20 cellular contexts compared by ENCODE assay signal in genomic region chr18:21100678-21101077, GRCh38. TPM values are rescaled to one million over a fixed set of nuclear protein-coding genes. Genes with fewer than 3 reads are reported as not detected.
DNase-seq lines count a peak whose midpoint lies in the region; ATAC-seq, FAIRE-seq and TF ChIP-seq lines count a peak whose summit lies in the region.
"Had no signal": no experiment of that assay in that cellular context is flagged by ENCODE, and none has a peak within 500 bp of the region (broad histone marks: within the 10 kb centered on the region; RNA-seq: fewer than 3 reads in every experiment).

No MANE protein-coding gene starts in this region.

- peaks cover 24% of the 10 kb centered on the region; the same call in 1 of the 2 replicates for H3F3A ChIP-seq in SU-DHL-6 (ENCODE audit: insufficient read depth)

- 92% methylated on average over 2 of the region's 2 CpGs for WGBS in HepG2 (ENCODE audit: low lambda C conversion rate)

- TF ChIP-seq CTCF in natural killer cell (IDR thresholded peaks at IDR 0.05) (no peak), SU-DHL-6 (IDR thresholded peaks at IDR 0.05; ENCODE audit: insufficient read depth, low read length, poor library complexity, severe bottlenecking) (no peak), endothelial cell (IDR thresholded peaks at IDR 0.05; ENCODE audit: unreplicated experiment) (no peak), upper lobe of right lung (IDR thresholded peaks at IDR 0.05) (no peak), HepG2 (CRISPR knock-in tag; IDR thresholded peaks at IDR 0.05) (no peak)

- H3K9me3 Mint-ChIP-seq in natural killer cell (no peaks in the 10 kb centered on the region), endothelial cell (ENCODE audit: unreplicated experiment) (no peaks in the 10 kb centered on the region)
- no peaks in the 10 kb centered on the region for H3K9me3 Mint-ChIP-seq in natural killer cell treated with Interleukin-12 subunit alpha and Interleukin-12 subunit beta and Interleukin-15 and Interleukin-18, amount 100 ng/mL, for 72 hours
- H3K9me3 Mint-ChIP-seq in activated CD8-positive, alpha-beta T cell treated with anti-CD3 and anti-CD28 coated beads, Interleukin-2, amount 10 ng/mL, durations not matched to agents 7 days and 5 days (ENCODE audit: insufficient read depth): no peaks in the 10 kb centered on the region
- H3K9me3 Mint-ChIP-seq: HFFc6 had no signal

- intact Hi-C loops in natural killer cell (cut with micrococcal nuclease) (no loop called here), upper lobe of right lung (cut with DNase I) (loop anchor here (10.0 kb wide), 1 partner anchor 106 kb away; no protein-coding TSS in a partner anchor), posterior vena cava (cut with DNase I) (loop anchor here in 1 of 2 donors (10.0 kb wide), 1 partner anchor 46 kb away; no protein-coding TSS in a partner anchor), HepG2 (cut with micrococcal nuclease; ENCODE audit: unreplicated experiment) (loop anchor here (1.0 to 10.0 kb wide), 2 partner anchors 7 to 46 kb away; no protein-coding TSS in a partner anchor)

- CTCF ChIA-PET in activated CD8-positive, alpha-beta T cell treated with anti-CD3 and anti-CD28 coated beads, Interleukin-2, amount 10 ng/mL, durations not matched to agents 7 days and 5 days (lab: Charles Lee): no interaction called here
- CTCF ChIA-PET in HepG2 (lab: Yijun Ruan, JAX; ENCODE audit: low intra/inter-chr PET ratio, low total read pairs): no interaction called here

- POLR2A ChIA-PET in activated CD8-positive, alpha-beta T cell treated with anti-CD3 and anti-CD28 coated beads, Interleukin-2, amount 10 ng/mL, durations not matched to agents 7 days and 5 days (lab: Charles Lee): no interaction called here
- POLR2A ChIA-PET in HepG2 (lab: Yijun Ruan, JAX): no interaction called here

- no peak overlapping the region for H3K27ac ChIP-seq in SU-DHL-6 (ENCODE audit: low read depth, low read length)
- H3K27ac ChIP-seq in upper lobe of right lung: no peak overlapping the region
- no peak overlapping the region for H3K27ac ChIP-seq in HepG2 (ENCODE audit: extremely low read length, insufficient read depth, low read length)
- H3K27ac ChIP-seq: left lung had no signal

- in situ Hi-C loops in HepG2 (cut with HindIII; ENCODE audit: extremely low pct_ligation_motif_present, low pct_unique_long_range_greater_than_20kb): no loop called here

- H4K20me1 ChIP-seq in SU-DHL-6 (ENCODE audit: low read depth, low read length): peaks cover 64% of the 10 kb centered on the region
- H4K20me1 ChIP-seq in HepG2 (ENCODE audit: insufficient read depth, low read length): no peaks in the 10 kb centered on the region; the same call in 1 of the 2 replicates

- no peaks in the 10 kb centered on the region for H3K9me2 ChIP-seq in SU-DHL-6 (replicated peaks; ENCODE audit: insufficient read depth, low read length)

- H3K4me3 Mint-ChIP-seq in natural killer cell (peak overlapping the region; percentile 22), endothelial cell (ENCODE audit: unreplicated experiment) (no peak overlapping the region)
- no peak overlapping the region for H3K4me3 Mint-ChIP-seq in natural killer cell treated with Interleukin-12 subunit alpha and Interleukin-12 subunit beta and Interleukin-15 and Interleukin-18, amount 100 ng/mL, for 72 hours
- no peak overlapping the region for H3K4me3 Mint-ChIP-seq in activated CD8-positive, alpha-beta T cell treated with anti-CD3 and anti-CD28 coated beads, Interleukin-2, amount 10 ng/mL, durations not matched to agents 7 days and 5 days
- H3K4me3 Mint-ChIP-seq: activated naive CD4-positive, alpha-beta T cell treated with anti-CD3 and anti-CD28 coated beads for 36 hours; HFFc6 had no signal

- no peak overlapping the region for H3K9ac ChIP-seq in SU-DHL-6 (ENCODE audit: low read length)
- H3K9ac ChIP-seq in HepG2 (ENCODE audit: insufficient read depth, low read depth, low read length): no peak overlapping the region

- H3K27ac Mint-ChIP-seq in natural killer cell: peak overlapping the region; percentile 37 to 67
- peak overlapping the region in 1 of 2 donors; percentile 2 for H3K27ac Mint-ChIP-seq in natural killer cell treated with Interleukin-12 subunit alpha and Interleukin-12 subunit beta and Interleukin-15 and Interleukin-18, amount 100 ng/mL, for 72 hours
- H3K27ac Mint-ChIP-seq in endothelial cell (ENCODE audit: unreplicated experiment): peak overlapping the region; percentile 77
- H3K27ac Mint-ChIP-seq in activated CD8-positive, alpha-beta T cell treated with anti-CD3 and anti-CD28 coated beads, Interleukin-2, amount 10 ng/mL, durations not matched to agents 7 days and 5 days: no peak overlapping the region
- H3K27ac Mint-ChIP-seq: activated naive CD4-positive, alpha-beta T cell treated with anti-CD3 and anti-CD28 coated beads for 36 hours had no signal

- H3K4me2 ChIP-seq in SU-DHL-6 (ENCODE audit: low read depth, low read length, poor library complexity, severe bottlenecking): peak overlapping the region; percentile 62
- no peak overlapping the region for H3K4me2 ChIP-seq in HepG2 (ENCODE audit: low read depth, low read length)

- H3K9me3 ChIP-seq in SU-DHL-6 (ENCODE audit: insufficient read depth, low read length) (no peaks in the 10 kb centered on the region), upper lobe of right lung (no peaks in the 10 kb centered on the region), HepG2 (ENCODE audit: low read length) (no peaks in the 10 kb centered on the region)
- H3K9me3 ChIP-seq: Caco-2, left lung had no signal

- no TSS peak for BruUV-seq in HepG2 (replicated peaks; lab: Mats Ljungman, UMichigan)

- H3K36me3 ChIP-seq in SU-DHL-6 (ENCODE audit: low read length) (no peaks in the 10 kb centered on the region), upper lobe of right lung (no peaks in the 10 kb centered on the region), HepG2 (replicated peaks in 1 of 2; ENCODE audit: control insufficient read depth in 1 of 2, insufficient read depth in 2 of 2, low read length in 2 of 2) (no peaks in the 10 kb centered on the region)
- H3K36me3 ChIP-seq: left lung had no signal

- TF ChIP-seq POLR2A in HepG2 (IDR thresholded peaks at IDR 0.05; ENCODE audit: insufficient read depth in 1 of 2, low read depth in 2 of 2, low read length in 2 of 2): no peak

- FAIRE-seq in HepG2 (lab: Jason Lieb, UNC): no peak
- FAIRE-seq: small intestine had no signal

- H2AFZ ChIP-seq in SU-DHL-6 (ENCODE audit: low read depth, low read length, severe bottlenecking) (no peak overlapping the region), HepG2 (ENCODE audit: low read length) (no peak overlapping the region)

- H3K27me3 Mint-ChIP-seq in natural killer cell (ENCODE audit: low read depth in 2 of 2) (no peaks in the 10 kb centered on the region), endothelial cell (ENCODE audit: unreplicated experiment) (peaks cover 3% of the 10 kb centered on the region)
- no peaks in the 10 kb centered on the region for H3K27me3 Mint-ChIP-seq in natural killer cell treated with Interleukin-12 subunit alpha and Interleukin-12 subunit beta and Interleukin-15 and Interleukin-18, amount 100 ng/mL, for 72 hours
- no peaks in the 10 kb centered on the region for H3K27me3 Mint-ChIP-seq in activated CD8-positive, alpha-beta T cell treated with anti-CD3 and anti-CD28 coated beads, Interleukin-2, amount 10 ng/mL, durations not matched to agents 7 days and 5 days (ENCODE audit: low read depth)

- H3K4me1 ChIP-seq in upper lobe of right lung (peaks cover 48% of the 10 kb centered on the region), HepG2 (ENCODE audit: insufficient read depth, low read length) (peaks cover 16% of the 10 kb centered on the region)
- H3K4me1 ChIP-seq: Caco-2 had no signal

- H3K4me3 ChIP-seq in SU-DHL-6 (ENCODE audit: insufficient read depth, low read length, poor library complexity, severe bottlenecking) (no peak overlapping the region), upper lobe of right lung (no peak overlapping the region), HepG2 (replicated peaks in 1 of 3; ENCODE audit: insufficient read depth in 1 of 3, low read depth in 2 of 3, low read length in 3 of 3) (no peak overlapping the region)
- H3K4me3 ChIP-seq: left lung had no signal

- peaks cover 65 to 66% of the 10 kb centered on the region in 2 donors for H3K4me1 Mint-ChIP-seq in natural killer cell
- H3K4me1 Mint-ChIP-seq in natural killer cell treated with Interleukin-12 subunit alpha and Interleukin-12 subunit beta and Interleukin-15 and Interleukin-18, amount 100 ng/mL, for 72 hours (ENCODE audit: low read depth in 2 of 2): peaks cover 60 to 66% of the 10 kb centered on the region in 2 donors
- peaks cover 30% of the 10 kb centered on the region for H3K4me1 Mint-ChIP-seq in endothelial cell (ENCODE audit: unreplicated experiment)
- peaks cover 42% of the 10 kb centered on the region for H3K4me1 Mint-ChIP-seq in activated CD8-positive, alpha-beta T cell treated with anti-CD3 and anti-CD28 coated beads, Interleukin-2, amount 10 ng/mL, durations not matched to agents 7 days and 5 days (ENCODE audit: low read depth)

- DNase-seq in natural killer cell (no peak), endothelial cell (ENCODE audit: low spot score) (no peak), upper lobe of right lung (no peak), posterior vena cava (ENCODE audit: low spot score) (no peak), HepG2 (ENCODE audit: low spot score) (no peak)
- DNase-seq in natural killer cell treated with Interleukin-12 subunit alpha and Interleukin-12 subunit beta and Interleukin-15 and Interleukin-18, amount 100 ng/mL, for 72 hours (ENCODE audit: low spot score): no peak
- no peak for DNase-seq in activated CD8-positive, alpha-beta T cell treated with anti-CD3 and anti-CD28 coated beads, Interleukin-2, amount 10 ng/mL, durations not matched to agents 7 days and 5 days
- DNase-seq: activated naive CD4-positive, alpha-beta T cell treated with anti-CD3 and anti-CD28 coated beads for 36 hours; Caco-2; DND-41; head of caudate nucleus; HFFc6; left lung; NCI-H2171 treated with DMSO at 0.1 percent for 48 hours; NCI-H69; small intestine; stimulated activated CD4-positive, alpha-beta T cell treated with anti-CD3 and anti-CD28 coated beads, Interleukin-4, amount 100 ng/mL, for 1 hour; T-helper 1 cell; trophoblast cell had no signal

- no peak for TF ChIP-seq RAD21 in HepG2 (CRISPR knock-in tag; IDR thresholded peaks at IDR 0.05)

- TF ChIP-seq EP300 in HepG2 (IDR thresholded peaks at IDR 0.05; ENCODE audit: low read depth in 2 of 2, low read length in 2 of 2) (no peak), HepG2 (CRISPR knock-in tag; IDR thresholded peaks at IDR 0.05; ENCODE audit: borderline replicate concordance) (no peak)

- H3K27me3 ChIP-seq in SU-DHL-6 (ENCODE audit: low read length) (no peaks in the 10 kb centered on the region), upper lobe of right lung (no peaks in the 10 kb centered on the region), HepG2 (ENCODE audit: control insufficient read depth in 1 of 2, insufficient read depth in 2 of 2, low read length in 2 of 2) (no peaks in the 10 kb centered on the region)
- H3K27me3 ChIP-seq: left lung had no signal

- H3K79me2 ChIP-seq in SU-DHL-6 (ENCODE audit: insufficient read depth, low read length): peaks cover 100% of the 10 kb centered on the region
- peaks cover 96% of the 10 kb centered on the region for H3K79me2 ChIP-seq in HepG2 (ENCODE audit: insufficient read depth, low read length)

- ATAC-seq in natural killer cell: no peak
- no peak for ATAC-seq in natural killer cell treated with Interleukin-12 subunit alpha and Interleukin-12 subunit beta and Interleukin-15 and Interleukin-18, amount 100 ng/mL, for 72 hours
- ATAC-seq in upper lobe of right lung: peak; percentile 36
- no peak for ATAC-seq in activated CD8-positive, alpha-beta T cell treated with anti-CD3 and anti-CD28 coated beads, Interleukin-2, amount 10 ng/mL, durations not matched to agents 7 days and 5 days
- ATAC-seq in HepG2: no peak
- ATAC-seq: left lung had no signal

- no peaks in the 10 kb centered on the region for H3K36me3 Mint-ChIP-seq in natural killer cell
- no peaks in the 10 kb centered on the region for H3K36me3 Mint-ChIP-seq in natural killer cell treated with Interleukin-12 subunit alpha and Interleukin-12 subunit beta and Interleukin-15 and Interleukin-18, amount 100 ng/mL, for 72 hours
- no peaks in the 10 kb centered on the region for H3K36me3 Mint-ChIP-seq in endothelial cell (ENCODE audit: low read depth, unreplicated experiment)
- H3K36me3 Mint-ChIP-seq in activated CD8-positive, alpha-beta T cell treated with anti-CD3 and anti-CD28 coated beads, Interleukin-2, amount 10 ng/mL, durations not matched to agents 7 days and 5 days (ENCODE audit: low read depth): peaks cover 20% of the 10 kb centered on the region

RNA-seq across cellular contexts. Expression of gene ROCK1, which starts 10.9 kb away (rescaled TPM):
- 100 to 1,000 TPM; 139 to 152 (median 149) TPM for total RNA-seq in natural killer cell
- total RNA-seq in natural killer cell treated with Interleukin-12 subunit alpha and Interleukin-12 subunit beta and Interleukin-15 and Interleukin-18, amount 100 ng/mL, for 72 hours: 10 to 100 TPM; 68.1 to 74.9 TPM
- 62.2 TPM for total RNA-seq in endothelial cell (ENCODE audit: unreplicated experiment)
- 67.0 TPM for total RNA-seq in upper lobe of right lung
- 10 to 100 TPM; 63.7 to 69.4 TPM for total RNA-seq in activated CD8-positive, alpha-beta T cell treated with anti-CD3 and anti-CD28 coated beads, Interleukin-2, amount 10 ng/mL, durations not matched to agents 7 days and 5 days
- total RNA-seq in posterior vena cava: 100 to 1,000 TPM; 114 to 143 TPM
- total RNA-seq in HepG2 (2016; rRNA removed; fragmentation: Illumina TruSeq; extraction: Trizol): 27.2 and 37.8 TPM in 2 replicates
- 4.3 and 6.2 TPM in 2 replicates for total RNA-seq in HepG2 (2016; cell fraction: cytosol; rRNA removed; fragmentation: Illumina TruSeq; extraction: Trizol; ENCODE audit: low read depth)
- total RNA-seq in HepG2 (2016; cell fraction: insoluble cytoplasmic fraction; rRNA removed; fragmentation: Illumina TruSeq; extraction: Trizol): 27.0 and 36.7 TPM in 2 replicates
- 8.7 and 9.5 TPM in 2 replicates for total RNA-seq in HepG2 (2016; cell fraction: membrane; rRNA removed; fragmentation: Illumina TruSeq; extraction: Trizol)
- 38.5 and 44.6 TPM in 2 replicates for total RNA-seq in HepG2 (2016; cell fraction: nucleus; rRNA removed; fragmentation: Illumina TruSeq; extraction: Trizol)
- polyA plus RNA-seq in HepG2 (2011; rRNA removed): 5.9 and 10.5 TPM in 2 replicates
- polyA plus RNA-seq in HepG2 (2011; cell fraction: cytosol; rRNA removed): 1.5 and 3.2 TPM in 2 replicates
- 7.3 and 8.0 TPM in 2 replicates for polyA plus RNA-seq in HepG2 (2011; cell fraction: nucleus; rRNA removed)
- polyA plus RNA-seq in HepG2 (2012): 14.8 and 19.8 TPM in 2 replicates
- polyA plus RNA-seq in HepG2 (2016; cell fraction: cytosol; fragmentation: Illumina TruSeq; extraction: Trizol; ENCODE audit: low read depth): 0.23 and 0.31 TPM in 2 replicates
- polyA plus RNA-seq in HepG2 (2016; cell fraction: insoluble cytoplasmic fraction; fragmentation: Illumina TruSeq; extraction: Trizol; ENCODE audit: low read depth): 27.9 and 29.2 TPM in 2 replicates
- polyA plus RNA-seq in HepG2 (2016; cell fraction: membrane; fragmentation: Illumina TruSeq; extraction: Trizol; ENCODE audit: low read depth): 1.2 and 1.7 TPM in 2 replicates
- polyA plus RNA-seq in HepG2 (2016; cell fraction: nucleus; fragmentation: Illumina TruSeq; extraction: Trizol; ENCODE audit: insufficient read depth, low read depth): 39.5 and 43.8 TPM in 2 replicates
- polyA minus RNA-seq in HepG2 (2011; rRNA and poly(A)+ RNA removed; ENCODE audit: low replicate concordance): 5.9 and 10.2 TPM in 2 replicates
- 12.1 and 13.3 TPM in 2 replicates for polyA minus RNA-seq in HepG2 (2011; cell fraction: cytosol; rRNA and poly(A)+ RNA removed)
- 80.5 and 92.5 TPM in 2 replicates for polyA minus RNA-seq in HepG2 (2011; cell fraction: nucleus; rRNA and poly(A)+ RNA removed)
